11 cellular contexts compared by ENCODE assay signal in genomic region chr20:45061244-45061643, GRCh38. TPM values are rescaled to one million over a fixed set of nuclear protein-coding genes. Genes with fewer than 3 reads are reported as not detected.
DNase-seq lines count a peak whose midpoint lies in the region; ATAC-seq and TF ChIP-seq lines count a peak whose summit lies in the region.
"Had no signal": no experiment of that assay in that cellular context is flagged by ENCODE, and none has a peak within 500 bp of the region (broad histone marks: within the 10 kb centered on the region; RNA-seq: fewer than 3 reads in every experiment).

No MANE protein-coding gene starts in this region.

- H3K4me1 ChIP-seq in SJSA1 (replicated peaks): peaks cover 50% of the 10 kb centered on the region
- H3K4me1 ChIP-seq: BLaER1, esophagus squamous epithelium had no signal

- no peaks in the 10 kb centered on the region for H3K9me3 ChIP-seq in SJSA1 (replicated peaks)
- H3K9me3 ChIP-seq: esophagus squamous epithelium had no signal

- no peak for TF ChIP-seq CTCF in activated CD8-positive, alpha-beta T cell treated with anti-CD3 and anti-CD28 coated beads for 36 hours (IDR thresholded peaks at IDR 0.05)
- no peak for TF ChIP-seq CTCF in fibroblast of mammary gland (conservative IDR thresholded peaks at IDR 0.05; ENCODE audit: control insufficient read depth, insufficient read depth, low read depth, low read length)

- POLR2A ChIA-PET in activated CD8-positive, alpha-beta T cell treated with anti-CD3 and anti-CD28 coated beads for 36 hours (lab: Charles Lee): no interaction called here
- POLR2A ChIA-PET in activated CD8-positive, alpha-beta T cell treated with anti-CD3 and anti-CD28 coated beads, Interleukin-2, amount 10 ng/mL, durations not matched to agents 7 days and 5 days (lab: Charles Lee): no interaction called here

- no peak overlapping the region for H3K4me3 Mint-ChIP-seq in activated CD8-positive, alpha-beta T cell treated with anti-CD3 and anti-CD28 coated beads for 36 hours
- H3K4me3 Mint-ChIP-seq in activated CD8-positive, alpha-beta T cell treated with anti-CD3 and anti-CD28 coated beads, Interleukin-2, amount 10 ng/mL, durations not matched to agents 7 days and 5 days: no peak overlapping the region
- H3K4me3 Mint-ChIP-seq in stimulated activated memory B cell treated with anti-CD40 and anti-IgM and Interleukin-4, amounts not matched to agents 10 μg/mL and 1 μg/mL and 100 μg/mL, for 72 hours: no peak overlapping the region
- no peak overlapping the region for H3K4me3 Mint-ChIP-seq in stimulated activated naive B cell treated with anti-CD40 and anti-IgM and Interleukin-4, amounts not matched to agents 10 μg/mL and 1 μg/mL and 100 μg/mL, for 72 hours

- peaks cover 7% of the 10 kb centered on the region; the same call in 1 of the 2 replicates for H3K36me3 ChIP-seq in SJSA1

- H3K4me3 ChIP-seq in SJSA1 (no peak overlapping the region), fibroblast of mammary gland (ENCODE audit: control insufficient read depth, low read depth, low read length) (no peak overlapping the region)
- H3K4me3 ChIP-seq: BLaER1, esophagus squamous epithelium had no signal

- peaks cover 74% of the 10 kb centered on the region for H3K4me1 Mint-ChIP-seq in activated CD8-positive, alpha-beta T cell treated with anti-CD3 and anti-CD28 coated beads for 36 hours (ENCODE audit: low read depth)
- peaks cover 39% of the 10 kb centered on the region for H3K4me1 Mint-ChIP-seq in activated CD8-positive, alpha-beta T cell treated with anti-CD3 and anti-CD28 coated beads, Interleukin-2, amount 10 ng/mL, durations not matched to agents 7 days and 5 days (ENCODE audit: low read depth)
- peaks cover 78% of the 10 kb centered on the region for H3K4me1 Mint-ChIP-seq in stimulated activated memory B cell treated with anti-CD40 and anti-IgM and Interleukin-4, amounts not matched to agents 10 μg/mL and 1 μg/mL and 100 μg/mL, for 72 hours
- H3K4me1 Mint-ChIP-seq in stimulated activated naive B cell treated with anti-CD40 and anti-IgM and Interleukin-4, amounts not matched to agents 10 μg/mL and 1 μg/mL and 100 μg/mL, for 72 hours: peaks cover 38 to 74% of the 10 kb centered on the region in 2 donors

- peak overlapping the region; percentile 81 for H3K27ac ChIP-seq in SJSA1
- H3K27ac ChIP-seq: BLaER1 had no signal

- no peaks in the 10 kb centered on the region for H3K27me3 Mint-ChIP-seq in activated CD8-positive, alpha-beta T cell treated with anti-CD3 and anti-CD28 coated beads for 36 hours
- no peaks in the 10 kb centered on the region for H3K27me3 Mint-ChIP-seq in activated CD8-positive, alpha-beta T cell treated with anti-CD3 and anti-CD28 coated beads, Interleukin-2, amount 10 ng/mL, durations not matched to agents 7 days and 5 days (ENCODE audit: low read depth)
- no peaks in the 10 kb centered on the region for H3K27me3 Mint-ChIP-seq in stimulated activated memory B cell treated with anti-CD40 and anti-IgM and Interleukin-4, amounts not matched to agents 10 μg/mL and 1 μg/mL and 100 μg/mL, for 72 hours
- no peaks in the 10 kb centered on the region for H3K27me3 Mint-ChIP-seq in stimulated activated naive B cell treated with anti-CD40 and anti-IgM and Interleukin-4, amounts not matched to agents 10 μg/mL and 1 μg/mL and 100 μg/mL, for 72 hours

- CTCF ChIA-PET in activated CD8-positive, alpha-beta T cell treated with anti-CD3 and anti-CD28 coated beads for 36 hours (lab: Charles Lee): interaction anchor here (1.5 to 2.3 kb wide), 4 partner anchors 17 to 50 kb away, joined by 5 to 16 read pairs (median 8); no protein-coding TSS in a partner anchor
- CTCF ChIA-PET in activated CD8-positive, alpha-beta T cell treated with anti-CD3 and anti-CD28 coated beads, Interleukin-2, amount 10 ng/mL, durations not matched to agents 7 days and 5 days (lab: Charles Lee): interaction anchor here (0.9 to 2.5 kb wide), 2 partner anchors 17 to 34 kb away, joined by 3 to 12 read pairs; no protein-coding TSS in a partner anchor

- intact Hi-C loops in activated CD8-positive, alpha-beta T cell treated with anti-CD3 and anti-CD28 coated beads for 36 hours (cut with micrococcal nuclease): no loop called here

- H3K9me3 Mint-ChIP-seq in activated CD8-positive, alpha-beta T cell treated with anti-CD3 and anti-CD28 coated beads for 36 hours: no peaks in the 10 kb centered on the region
- H3K9me3 Mint-ChIP-seq in activated CD8-positive, alpha-beta T cell treated with anti-CD3 and anti-CD28 coated beads, Interleukin-2, amount 10 ng/mL, durations not matched to agents 7 days and 5 days (ENCODE audit: insufficient read depth): no peaks in the 10 kb centered on the region
- H3K9me3 Mint-ChIP-seq in stimulated activated memory B cell treated with anti-CD40 and anti-IgM and Interleukin-4, amounts not matched to agents 10 μg/mL and 1 μg/mL and 100 μg/mL, for 72 hours: no peaks in the 10 kb centered on the region
- no peaks in the 10 kb centered on the region for H3K9me3 Mint-ChIP-seq in stimulated activated naive B cell treated with anti-CD40 and anti-IgM and Interleukin-4, amounts not matched to agents 10 μg/mL and 1 μg/mL and 100 μg/mL, for 72 hours

- H3K27ac Mint-ChIP-seq in activated CD8-positive, alpha-beta T cell treated with anti-CD3 and anti-CD28 coated beads for 36 hours: peak overlapping the region; percentile 41
- H3K27ac Mint-ChIP-seq in activated CD8-positive, alpha-beta T cell treated with anti-CD3 and anti-CD28 coated beads, Interleukin-2, amount 10 ng/mL, durations not matched to agents 7 days and 5 days: no peak overlapping the region
- H3K27ac Mint-ChIP-seq in stimulated activated memory B cell treated with anti-CD40 and anti-IgM and Interleukin-4, amounts not matched to agents 10 μg/mL and 1 μg/mL and 100 μg/mL, for 72 hours: peak overlapping the region; percentile 19
- H3K27ac Mint-ChIP-seq in stimulated activated naive B cell treated with anti-CD40 and anti-IgM and Interleukin-4, amounts not matched to agents 10 μg/mL and 1 μg/mL and 100 μg/mL, for 72 hours: no peak overlapping the region

- H3K36me3 Mint-ChIP-seq in activated CD8-positive, alpha-beta T cell treated with anti-CD3 and anti-CD28 coated beads for 36 hours (ENCODE audit: low read depth): peaks cover 49% of the 10 kb centered on the region
- peaks cover 62% of the 10 kb centered on the region for H3K36me3 Mint-ChIP-seq in activated CD8-positive, alpha-beta T cell treated with anti-CD3 and anti-CD28 coated beads, Interleukin-2, amount 10 ng/mL, durations not matched to agents 7 days and 5 days (ENCODE audit: low read depth)
- peaks cover 71% of the 10 kb centered on the region for H3K36me3 Mint-ChIP-seq in stimulated activated memory B cell treated with anti-CD40 and anti-IgM and Interleukin-4, amounts not matched to agents 10 μg/mL and 1 μg/mL and 100 μg/mL, for 72 hours
- H3K36me3 Mint-ChIP-seq in stimulated activated naive B cell treated with anti-CD40 and anti-IgM and Interleukin-4, amounts not matched to agents 10 μg/mL and 1 μg/mL and 100 μg/mL, for 72 hours: peaks cover 45 to 65% of the 10 kb centered on the region in 2 donors

- ATAC-seq in activated CD8-positive, alpha-beta T cell treated with anti-CD3 and anti-CD28 coated beads for 36 hours: peak; percentile 74
- ATAC-seq in activated CD8-positive, alpha-beta T cell treated with anti-CD3 and anti-CD28 coated beads, Interleukin-2, amount 10 ng/mL, durations not matched to agents 7 days and 5 days: no peak
- no peak for ATAC-seq in stimulated activated memory B cell treated with anti-CD40 and anti-IgM and Interleukin-4, amounts not matched to agents 10 μg/mL and 1 μg/mL and 100 μg/mL, for 72 hours
- ATAC-seq in stimulated activated naive B cell treated with anti-CD40 and anti-IgM and Interleukin-4, amounts not matched to agents 10 μg/mL and 1 μg/mL and 100 μg/mL, for 72 hours (replicated peaks): no peak

- DNase-seq in activated CD8-positive, alpha-beta T cell treated with anti-CD3 and anti-CD28 coated beads for 36 hours: peak; percentile 21
- no peak for DNase-seq in activated CD8-positive, alpha-beta T cell treated with anti-CD3 and anti-CD28 coated beads, Interleukin-2, amount 10 ng/mL, durations not matched to agents 7 days and 5 days
- DNase-seq in SJSA1 (ENCODE audit: low read depth in 1 of 2, low spot score in 2 of 2) (peak; percentile 74 to 82), fibroblast of mammary gland (ENCODE audit: low read depth) (peak; percentile 90), HuH-7.5 (ENCODE audit: low spot score) (no peak)
- no peak for DNase-seq in stimulated activated naive B cell treated with anti-CD40 and anti-IgM and Interleukin-4, amounts not matched to agents 10 μg/mL and 1 μg/mL and 100 μg/mL, for 72 hours
- DNase-seq in stimulated activated CD4-positive, alpha-beta T cell treated with anti-CD3 and anti-CD28 coated beads, Interleukin-4, amount 100 ng/mL, for 4 hours: no peak
- DNase-seq: activated CD8-positive, alpha-beta memory T cell treated with anti-CD3 and anti-CD28 coated beads, Interleukin-2, amount 50 U/mL, for 48 hours; esophagus squamous epithelium had no signal

- H3K27me3 ChIP-seq in SJSA1 (replicated peaks): no peaks in the 10 kb centered on the region
- H3K27me3 ChIP-seq: BLaER1, esophagus squamous epithelium had no signal

RNA-seq across cellular contexts. Expression of gene KCNS1, which starts 39.7 kb away (rescaled TPM):
- total RNA-seq in activated CD8-positive, alpha-beta T cell treated with anti-CD3 and anti-CD28 coated beads for 36 hours: under 1 TPM; 0.38 to 0.54 TPM
- total RNA-seq in activated CD8-positive, alpha-beta T cell treated with anti-CD3 and anti-CD28 coated beads, Interleukin-2, amount 10 ng/mL, durations not matched to agents 7 days and 5 days: under 1 TPM; 0.05 to 0.11 TPM
- total RNA-seq in SJSA1 (2014; rRNA removed; shearing (Covaris generic)): not detected in 2 replicates

RNA-seq across cellular contexts. Expression of gene WFDC5, which starts 53.7 kb away (rescaled TPM):
- not detected for total RNA-seq in activated CD8-positive, alpha-beta T cell treated with anti-CD3 and anti-CD28 coated beads for 36 hours
- not detected for total RNA-seq in activated CD8-positive, alpha-beta T cell treated with anti-CD3 and anti-CD28 coated beads, Interleukin-2, amount 10 ng/mL, durations not matched to agents 7 days and 5 days
- total RNA-seq in SJSA1 (2014; rRNA removed; shearing (Covaris generic)): not detected in 2 replicates

Comparison
In these comparisons a context has a peak if more than half of its experiments do, and no peak if none do; other contexts are left out.
1. DNase-seq: peak in activated CD8-positive, alpha-beta T cell treated with anti-CD3 and anti-CD28 coated beads for 36 hours (single experiment), SJSA1 (2 of 2) and fibroblast of mammary gland (single experiment); none in activated CD8-positive, alpha-beta T cell treated with anti-CD3 and anti-CD28 coated beads, Interleukin-2, amount 10 ng/mL, durations not matched to agents 7 days and 5 days (single experiment), stimulated activated naive B cell treated with anti-CD40 and anti-IgM and Interleukin-4, amounts not matched to agents 10 μg/mL and 1 μg/mL and 100 μg/mL, for 72 hours (single experiment), stimulated activated CD4-positive, alpha-beta T cell treated with anti-CD3 and anti-CD28 coated beads, Interleukin-4, amount 100 ng/mL, for 4 hours (0 of 2) and HuH-7.5 (single experiment).
2. H3K27ac Mint-ChIP-seq: peak in activated CD8-positive, alpha-beta T cell treated with anti-CD3 and anti-CD28 coated beads for 36 hours (single experiment) and stimulated activated memory B cell treated with anti-CD40 and anti-IgM and Interleukin-4, amounts not matched to agents 10 μg/mL and 1 μg/mL and 100 μg/mL, for 72 hours (single experiment); none in activated CD8-positive, alpha-beta T cell treated with anti-CD3 and anti-CD28 coated beads, Interleukin-2, amount 10 ng/mL, durations not matched to agents 7 days and 5 days (single experiment) and stimulated activated naive B cell treated with anti-CD40 and anti-IgM and Interleukin-4, amounts not matched to agents 10 μg/mL and 1 μg/mL and 100 μg/mL, for 72 hours (single experiment).